ENCODE assay signal across 1 cellular context in the genomic region with DNA sequence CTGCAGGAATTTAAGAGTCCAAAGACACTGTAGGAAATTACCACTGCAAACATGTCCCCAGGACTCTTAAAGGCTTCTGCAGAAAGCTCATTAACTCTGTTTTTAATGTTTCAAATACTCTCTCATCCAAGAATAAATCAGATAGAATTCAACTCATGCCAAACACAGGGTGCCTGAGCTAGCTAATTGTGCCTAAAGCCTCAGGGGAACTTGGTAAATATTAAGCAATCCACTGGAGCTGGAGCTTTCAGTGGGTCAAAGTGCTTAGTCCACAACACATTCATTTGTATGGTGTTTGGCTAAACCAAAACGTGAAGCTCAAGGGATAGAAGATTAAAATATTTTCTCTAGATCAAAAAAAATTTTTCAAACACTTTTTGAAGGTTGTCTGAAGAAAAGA.
TF ChIP-seq lines count a peak whose summit lies in the region.

No MANE protein-coding gene starts in this region.

TF ChIP-seq in HepG2, 621 proteins besides CTCF, POLR2A, EP300 and RAD21 (continued from another document and continues in another):
- TF ChIP-seq DNMT3B (CRISPR knock-in tag; conservative IDR thresholded peaks at IDR 0.05) (no peak), ZSCAN9 (CRISPR knock-in tag; IDR thresholded peaks at IDR 0.05; ENCODE audit: borderline replicate concordance) (peak; percentile 82; the same call in 1 of the 2 replicates), ZC3H4 (CRISPR knock-in tag; IDR thresholded peaks at IDR 0.05; ENCODE audit: borderline replicate concordance) (no peak), ZNF556 (CRISPR knock-in tag; IDR thresholded peaks at IDR 0.05; ENCODE audit: borderline replicate concordance) (no peak), BRD4 (CRISPR knock-in tag; IDR thresholded peaks at IDR 0.05) (no peak), RCOR2 (CRISPR knock-in tag; IDR thresholded peaks at IDR 0.05) (0 out of 2 replicates have a peak, but pooled peaks have one; percentile 42), HNRNPK (IDR thresholded peaks at IDR 0.05; ENCODE audit: low read depth, low read length, poor library complexity, severe bottlenecking) (no peak), ETV5 (CRISPR knock-in tag; IDR thresholded peaks at IDR 0.05; ENCODE audit: borderline replicate concordance) (peak; percentile 40; the same call in 1 of the 2 replicates), TOPORS (CRISPR knock-in tag; IDR thresholded peaks at IDR 0.05) (no peak), YEATS2 (CRISPR knock-in tag; IDR thresholded peaks at IDR 0.05; ENCODE audit: borderline replicate concordance) (no peak), SPEN (CRISPR knock-in tag; IDR thresholded peaks at IDR 0.05; ENCODE audit: low read depth) (no peak), RFXAP (CRISPR knock-in tag; IDR thresholded peaks at IDR 0.05; ENCODE audit: borderline replicate concordance) (0 out of 2 replicates have a peak, but pooled peaks have one; percentile 32), CREB1 (IDR thresholded peaks at IDR 0.05) (no peak), CREB1 (CRISPR knock-in tag; IDR thresholded peaks at IDR 0.05) (peak; percentile 63), ZNF557 (CRISPR knock-in tag; IDR thresholded peaks at IDR 0.05) (no peak), TAF15 (IDR thresholded peaks at IDR 0.05; ENCODE audit: low read depth, low read length, poor library complexity, severe bottlenecking) (no peak), KLF12 (CRISPR knock-in tag; IDR thresholded peaks at IDR 0.05; ENCODE audit: borderline replicate concordance) (no peak), ZNF235 (CRISPR knock-in tag; IDR thresholded peaks at IDR 0.05; ENCODE audit: borderline replicate concordance) (no peak), ZNF615 (CRISPR knock-in tag; IDR thresholded peaks at IDR 0.05; ENCODE audit: borderline replicate concordance) (no peak), ZMYM3 (CRISPR knock-in tag; IDR thresholded peaks at IDR 0.05) (peak; percentile 53; the same call in 1 of the 2 replicates), ZBTB38 (CRISPR knock-in tag; IDR thresholded peaks at IDR 0.05) (no peak), NR2F2 (IDR thresholded peaks at IDR 0.05; ENCODE audit: borderline replicate concordance, low read depth) (peak; percentile 43; the same call in 1 of the 2 replicates), NFKBIZ (CRISPR knock-in tag; IDR thresholded peaks at IDR 0.05) (0 out of 2 replicates have a peak, but pooled peaks have one; percentile 61), FOXK1 (CRISPR knock-in tag; IDR thresholded peaks at IDR 0.05; ENCODE audit: borderline replicate concordance, low read depth) (peak; percentile 29; the same call in 1 of the 2 replicates), HOXA3 (CRISPR knock-in tag; IDR thresholded peaks at IDR 0.05) (peak; percentile 35; the same call in 1 of the 2 replicates), ZNF264 (CRISPR knock-in tag; IDR thresholded peaks at IDR 0.05) (peak; percentile 68; the same call in 1 of the 2 replicates), GTF2F1 (IDR thresholded peaks at IDR 0.05; ENCODE audit: low read length) (no peak), MBD4 (IDR thresholded peaks at IDR 0.05; ENCODE audit: borderline replicate concordance, low read length) (no peak), TCF12 (IDR thresholded peaks at IDR 0.05) (no peak), TCF12 (CRISPR knock-in tag; IDR thresholded peaks at IDR 0.05) (no peak), ZMYM2 (CRISPR knock-in tag; IDR thresholded peaks at IDR 0.05) (no peak), HNRNPUL1 (IDR thresholded peaks at IDR 0.05; ENCODE audit: low read depth, low read length) (no peak), IKZF4 (CRISPR knock-in tag; IDR thresholded peaks at IDR 0.05; ENCODE audit: borderline replicate concordance, low read depth, not compliant biosample characterization) (no peak), TCF7 (IDR thresholded peaks at IDR 0.05; ENCODE audit: low read depth) (peak; percentile 70), ZNF772 (CRISPR knock-in tag; IDR thresholded peaks at IDR 0.05) (no peak), KMT2B (CRISPR knock-in tag; IDR thresholded peaks at IDR 0.05) (0 out of 2 replicates have a peak, but pooled peaks have one; percentile 53), ZNF83 (CRISPR knock-in tag; IDR thresholded peaks at IDR 0.05; ENCODE audit: borderline replicate concordance) (no peak), ZNF549 (CRISPR knock-in tag; IDR thresholded peaks at IDR 0.05) (no peak), DNMT1 (CRISPR knock-in tag; IDR thresholded peaks at IDR 0.05) (no peak), POGZ (CRISPR knock-in tag; IDR thresholded peaks at IDR 0.05) (peak; percentile 83), DPF2 (CRISPR knock-in tag; IDR thresholded peaks at IDR 0.05; ENCODE audit: borderline replicate concordance, low read depth) (peak; percentile 90), ZNF33A (CRISPR knock-in tag; IDR thresholded peaks at IDR 0.05; ENCODE audit: borderline replicate concordance) (no peak), BCL6 (CRISPR knock-in tag; IDR thresholded peaks at IDR 0.05) (peak; percentile 73), ZMYM4 (CRISPR knock-in tag; IDR thresholded peaks at IDR 0.05) (peak; percentile 84)
- TF ChIP-seq, protein P1, sequence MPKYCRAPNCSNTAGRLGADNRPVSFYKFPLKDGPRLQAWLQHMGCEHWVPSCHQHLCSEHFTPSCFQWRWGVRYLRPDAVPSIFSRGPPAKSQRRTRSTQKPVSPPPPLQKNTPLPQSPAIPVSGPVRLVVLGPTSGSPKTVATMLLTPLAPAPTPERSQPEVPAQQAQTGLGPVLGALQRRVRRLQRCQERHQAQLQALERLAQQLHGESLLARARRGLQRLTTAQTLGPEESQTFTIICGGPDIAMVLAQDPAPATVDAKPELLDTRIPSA (CRISPR knock-in tag; IDR thresholded peaks at IDR 0.05; ENCODE audit: borderline replicate concordance) = no peak
- TF ChIP-seq, protein P2, sequence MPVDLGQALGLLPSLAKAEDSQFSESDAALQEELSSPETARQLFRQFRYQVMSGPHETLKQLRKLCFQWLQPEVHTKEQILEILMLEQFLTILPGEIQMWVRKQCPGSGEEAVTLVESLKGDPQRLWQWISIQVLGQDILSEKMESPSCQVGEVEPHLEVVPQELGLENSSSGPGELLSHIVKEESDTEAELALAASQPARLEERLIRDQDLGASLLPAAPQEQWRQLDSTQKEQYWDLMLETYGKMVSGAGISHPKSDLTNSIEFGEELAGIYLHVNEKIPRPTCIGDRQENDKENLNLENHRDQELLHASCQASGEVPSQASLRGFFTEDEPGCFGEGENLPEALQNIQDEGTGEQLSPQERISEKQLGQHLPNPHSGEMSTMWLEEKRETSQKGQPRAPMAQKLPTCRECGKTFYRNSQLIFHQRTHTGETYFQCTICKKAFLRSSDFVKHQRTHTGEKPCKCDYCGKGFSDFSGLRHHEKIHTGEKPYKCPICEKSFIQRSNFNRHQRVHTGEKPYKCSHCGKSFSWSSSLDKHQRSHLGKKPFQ (CRISPR knock-in tag; IDR thresholded peaks at IDR 0.05; ENCODE audit: insufficient replicate concordance) = no peak
- TF ChIP-seq, protein P3, sequence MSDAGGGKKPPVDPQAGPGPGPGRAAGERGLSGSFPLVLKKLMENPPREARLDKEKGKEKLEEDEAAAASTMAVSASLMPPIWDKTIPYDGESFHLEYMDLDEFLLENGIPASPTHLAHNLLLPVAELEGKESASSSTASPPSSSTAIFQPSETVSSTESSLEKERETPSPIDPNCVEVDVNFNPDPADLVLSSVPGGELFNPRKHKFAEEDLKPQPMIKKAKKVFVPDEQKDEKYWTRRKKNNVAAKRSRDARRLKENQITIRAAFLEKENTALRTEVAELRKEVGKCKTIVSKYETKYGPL (CRISPR knock-in tag; IDR thresholded peaks at IDR 0.05) = no peak
- TF ChIP-seq, protein P4, sequence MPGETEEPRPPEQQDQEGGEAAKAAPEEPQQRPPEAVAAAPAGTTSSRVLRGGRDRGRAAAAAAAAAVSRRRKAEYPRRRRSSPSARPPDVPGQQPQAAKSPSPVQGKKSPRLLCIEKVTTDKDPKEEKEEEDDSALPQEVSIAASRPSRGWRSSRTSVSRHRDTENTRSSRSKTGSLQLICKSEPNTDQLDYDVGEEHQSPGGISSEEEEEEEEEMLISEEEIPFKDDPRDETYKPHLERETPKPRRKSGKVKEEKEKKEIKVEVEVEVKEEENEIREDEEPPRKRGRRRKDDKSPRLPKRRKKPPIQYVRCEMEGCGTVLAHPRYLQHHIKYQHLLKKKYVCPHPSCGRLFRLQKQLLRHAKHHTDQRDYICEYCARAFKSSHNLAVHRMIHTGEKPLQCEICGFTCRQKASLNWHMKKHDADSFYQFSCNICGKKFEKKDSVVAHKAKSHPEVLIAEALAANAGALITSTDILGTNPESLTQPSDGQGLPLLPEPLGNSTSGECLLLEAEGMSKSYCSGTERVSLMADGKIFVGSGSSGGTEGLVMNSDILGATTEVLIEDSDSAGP (CRISPR knock-in tag; IDR thresholded peaks at IDR 0.05; ENCODE audit: borderline replicate concordance) = no peak
- TF ChIP-seq, protein P5, sequence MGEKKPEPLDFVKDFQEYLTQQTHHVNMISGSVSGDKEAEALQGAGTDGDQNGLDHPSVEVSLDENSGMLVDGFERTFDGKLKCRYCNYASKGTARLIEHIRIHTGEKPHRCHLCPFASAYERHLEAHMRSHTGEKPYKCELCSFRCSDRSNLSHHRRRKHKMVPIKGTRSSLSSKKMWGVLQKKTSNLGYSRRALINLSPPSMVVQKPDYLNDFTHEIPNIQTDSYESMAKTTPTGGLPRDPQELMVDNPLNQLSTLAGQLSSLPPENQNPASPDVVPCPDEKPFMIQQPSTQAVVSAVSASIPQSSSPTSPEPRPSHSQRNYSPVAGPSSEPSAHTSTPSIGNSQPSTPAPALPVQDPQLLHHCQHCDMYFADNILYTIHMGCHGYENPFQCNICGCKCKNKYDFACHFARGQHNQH (CRISPR knock-in tag; IDR thresholded peaks at IDR 0.05) = peak; percentile 46; the same call in 1 of the 2 replicates
- TF ChIP-seq, protein P6, sequence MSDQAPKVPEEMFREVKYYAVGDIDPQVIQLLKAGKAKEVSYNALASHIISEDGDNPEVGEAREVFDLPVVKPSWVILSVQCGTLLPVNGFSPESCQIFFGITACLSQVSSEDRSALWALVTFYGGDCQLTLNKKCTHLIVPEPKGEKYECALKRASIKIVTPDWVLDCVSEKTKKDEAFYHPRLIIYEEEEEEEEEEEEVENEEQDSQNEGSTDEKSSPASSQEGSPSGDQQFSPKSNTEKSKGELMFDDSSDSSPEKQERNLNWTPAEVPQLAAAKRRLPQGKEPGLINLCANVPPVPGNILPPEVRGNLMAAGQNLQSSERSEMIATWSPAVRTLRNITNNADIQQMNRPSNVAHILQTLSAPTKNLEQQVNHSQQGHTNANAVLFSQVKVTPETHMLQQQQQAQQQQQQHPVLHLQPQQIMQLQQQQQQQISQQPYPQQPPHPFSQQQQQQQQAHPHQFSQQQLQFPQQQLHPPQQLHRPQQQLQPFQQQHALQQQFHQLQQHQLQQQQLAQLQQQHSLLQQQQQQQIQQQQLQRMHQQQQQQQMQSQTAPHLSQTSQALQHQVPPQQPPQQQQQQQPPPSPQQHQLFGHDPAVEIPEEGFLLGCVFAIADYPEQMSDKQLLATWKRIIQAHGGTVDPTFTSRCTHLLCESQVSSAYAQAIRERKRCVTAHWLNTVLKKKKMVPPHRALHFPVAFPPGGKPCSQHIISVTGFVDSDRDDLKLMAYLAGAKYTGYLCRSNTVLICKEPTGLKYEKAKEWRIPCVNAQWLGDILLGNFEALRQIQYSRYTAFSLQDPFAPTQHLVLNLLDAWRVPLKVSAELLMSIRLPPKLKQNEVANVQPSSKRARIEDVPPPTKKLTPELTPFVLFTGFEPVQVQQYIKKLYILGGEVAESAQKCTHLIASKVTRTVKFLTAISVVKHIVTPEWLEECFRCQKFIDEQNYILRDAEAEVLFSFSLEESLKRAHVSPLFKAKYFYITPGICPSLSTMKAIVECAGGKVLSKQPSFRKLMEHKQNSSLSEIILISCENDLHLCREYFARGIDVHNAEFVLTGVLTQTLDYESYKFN (CRISPR knock-in tag; conservative IDR thresholded peaks at IDR 0.05) = peak; percentile 93
- TF ChIP-seq, protein P7, sequence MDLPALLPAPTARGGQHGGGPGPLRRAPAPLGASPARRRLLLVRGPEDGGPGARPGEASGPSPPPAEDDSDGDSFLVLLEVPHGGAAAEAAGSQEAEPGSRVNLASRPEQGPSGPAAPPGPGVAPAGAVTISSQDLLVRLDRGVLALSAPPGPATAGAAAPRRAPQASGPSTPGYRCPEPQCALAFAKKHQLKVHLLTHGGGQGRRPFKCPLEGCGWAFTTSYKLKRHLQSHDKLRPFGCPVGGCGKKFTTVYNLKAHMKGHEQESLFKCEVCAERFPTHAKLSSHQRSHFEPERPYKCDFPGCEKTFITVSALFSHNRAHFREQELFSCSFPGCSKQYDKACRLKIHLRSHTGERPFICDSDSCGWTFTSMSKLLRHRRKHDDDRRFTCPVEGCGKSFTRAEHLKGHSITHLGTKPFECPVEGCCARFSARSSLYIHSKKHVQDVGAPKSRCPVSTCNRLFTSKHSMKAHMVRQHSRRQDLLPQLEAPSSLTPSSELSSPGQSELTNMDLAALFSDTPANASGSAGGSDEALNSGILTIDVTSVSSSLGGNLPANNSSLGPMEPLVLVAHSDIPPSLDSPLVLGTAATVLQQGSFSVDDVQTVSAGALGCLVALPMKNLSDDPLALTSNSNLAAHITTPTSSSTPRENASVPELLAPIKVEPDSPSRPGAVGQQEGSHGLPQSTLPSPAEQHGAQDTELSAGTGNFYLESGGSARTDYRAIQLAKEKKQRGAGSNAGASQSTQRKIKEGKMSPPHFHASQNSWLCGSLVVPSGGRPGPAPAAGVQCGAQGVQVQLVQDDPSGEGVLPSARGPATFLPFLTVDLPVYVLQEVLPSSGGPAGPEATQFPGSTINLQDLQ (CRISPR knock-in tag; IDR thresholded peaks at IDR 0.05) = no peak
- TF ChIP-seq, protein P8, sequence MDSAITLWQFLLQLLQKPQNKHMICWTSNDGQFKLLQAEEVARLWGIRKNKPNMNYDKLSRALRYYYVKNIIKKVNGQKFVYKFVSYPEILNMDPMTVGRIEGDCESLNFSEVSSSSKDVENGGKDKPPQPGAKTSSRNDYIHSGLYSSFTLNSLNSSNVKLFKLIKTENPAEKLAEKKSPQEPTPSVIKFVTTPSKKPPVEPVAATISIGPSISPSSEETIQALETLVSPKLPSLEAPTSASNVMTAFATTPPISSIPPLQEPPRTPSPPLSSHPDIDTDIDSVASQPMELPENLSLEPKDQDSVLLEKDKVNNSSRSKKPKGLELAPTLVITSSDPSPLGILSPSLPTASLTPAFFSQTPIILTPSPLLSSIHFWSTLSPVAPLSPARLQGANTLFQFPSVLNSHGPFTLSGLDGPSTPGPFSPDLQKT (CRISPR knock-in tag; IDR thresholded peaks at IDR 0.05; ENCODE audit: borderline replicate concordance) = no peak
- TF ChIP-seq, protein P9, sequence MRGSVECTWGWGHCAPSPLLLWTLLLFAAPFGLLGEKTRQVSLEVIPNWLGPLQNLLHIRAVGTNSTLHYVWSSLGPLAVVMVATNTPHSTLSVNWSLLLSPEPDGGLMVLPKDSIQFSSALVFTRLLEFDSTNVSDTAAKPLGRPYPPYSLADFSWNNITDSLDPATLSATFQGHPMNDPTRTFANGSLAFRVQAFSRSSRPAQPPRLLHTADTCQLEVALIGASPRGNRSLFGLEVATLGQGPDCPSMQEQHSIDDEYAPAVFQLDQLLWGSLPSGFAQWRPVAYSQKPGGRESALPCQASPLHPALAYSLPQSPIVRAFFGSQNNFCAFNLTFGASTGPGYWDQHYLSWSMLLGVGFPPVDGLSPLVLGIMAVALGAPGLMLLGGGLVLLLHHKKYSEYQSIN (CRISPR knock-in tag; IDR thresholded peaks at IDR 0.05; ENCODE audit: borderline replicate concordance) = no peak
- TF ChIP-seq, protein P10, sequence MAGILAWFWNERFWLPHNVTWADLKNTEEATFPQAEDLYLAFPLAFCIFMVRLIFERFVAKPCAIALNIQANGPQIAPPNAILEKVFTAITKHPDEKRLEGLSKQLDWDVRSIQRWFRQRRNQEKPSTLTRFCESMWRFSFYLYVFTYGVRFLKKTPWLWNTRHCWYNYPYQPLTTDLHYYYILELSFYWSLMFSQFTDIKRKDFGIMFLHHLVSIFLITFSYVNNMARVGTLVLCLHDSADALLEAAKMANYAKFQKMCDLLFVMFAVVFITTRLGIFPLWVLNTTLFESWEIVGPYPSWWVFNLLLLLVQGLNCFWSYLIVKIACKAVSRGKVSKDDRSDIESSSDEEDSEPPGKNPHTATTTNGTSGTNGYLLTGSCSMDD (CRISPR knock-in tag; IDR thresholded peaks at IDR 0.05) = no peak
